In the genomic region with DNA sequence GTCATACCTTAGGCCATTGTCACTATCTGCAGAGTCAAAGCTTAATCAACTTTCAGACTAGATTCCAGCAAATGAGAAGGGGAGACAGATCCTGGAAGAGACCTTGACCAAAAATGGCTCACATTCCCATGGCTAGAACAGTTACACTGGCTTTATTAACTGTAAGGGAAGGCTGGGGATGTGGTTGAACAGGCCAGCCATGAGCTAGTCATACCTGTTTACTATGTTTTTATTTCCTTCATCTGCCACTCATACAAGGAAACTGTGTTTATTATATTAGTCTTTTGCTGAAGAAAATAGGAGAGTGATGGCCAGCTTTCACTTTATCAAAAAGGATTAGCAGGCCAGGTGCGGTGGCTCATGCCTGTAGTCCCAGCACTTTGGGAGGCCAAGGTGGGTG, we compare ENCODE assay signal across 23 cellular contexts.
DNase-seq lines count a peak whose midpoint lies in the region; FAIRE-seq and TF ChIP-seq lines count a peak whose summit lies in the region.
"Had no signal": no experiment of that assay in that cellular context is flagged by ENCODE, and none has a peak within 500 bp of the region (broad histone marks: within the 10 kb centered on the region; RNA-seq: fewer than 3 reads in every experiment).

No MANE protein-coding gene starts in this region.

- H3K9ac ChIP-seq in OCI-LY3 (ENCODE audit: low read length) (no peak overlapping the region), mesenchymal stem cell (ENCODE audit: low read length) (no peak overlapping the region)

- H4K8ac ChIP-seq in mesenchymal stem cell (ENCODE audit: low read length) = no peak overlapping the region

- no peak for FAIRE-seq in D721Med (lab: Jason Lieb, UNC)
- FAIRE-seq: A204.1, GM12892, GM18507, H54, HTR-8/SVneo had no signal

- H4K20me1 ChIP-seq in OCI-LY3 (ENCODE audit: insufficient read depth, low read length) = no peaks in the 10 kb centered on the region

- H3K36me3 ChIP-seq in OCI-LY3 (replicated peaks; ENCODE audit: low read depth, low read length) (no peaks in the 10 kb centered on the region), mesenchymal stem cell (ENCODE audit: control insufficient read depth in 1 of 2, insufficient read depth in 2 of 2, low read depth in 1 of 2, low read length in 2 of 2) (no peaks in the 10 kb centered on the region)

- WGBS in mesenchymal stem cell = 100% methylated on average over 1 of the region's 1 CpG

- H2BK12ac ChIP-seq in mesenchymal stem cell (ENCODE audit: low read length in 2 of 2) = no peak overlapping the region

- TF ChIP-seq CTCF in OCI-LY3 (IDR thresholded peaks at IDR 0.05; ENCODE audit: low read depth, low read length) (no peak), epithelial cell of esophagus (IDR thresholded peaks at IDR 0.05; ENCODE audit: insufficient read depth, low read depth, low read length, missing control alignments) (no peak), D721Med (IDR thresholded peaks at IDR 0.05; ENCODE audit: insufficient read depth, missing control alignments) (no peak)

- H3K4me2 ChIP-seq in OCI-LY3 (ENCODE audit: low read length) = no peak overlapping the region
- H3K4me2 ChIP-seq in mesenchymal stem cell (ENCODE audit: low read length, poor library complexity, severe bottlenecking) = no peak overlapping the region
- H3K4me2 ChIP-seq: GM23338 had no signal

- DNase-seq in HPDE6-E6E7 (ENCODE audit: extremely low spot score) (peak; percentile 29), epithelial cell of esophagus (ENCODE audit: low read depth) (peak; percentile 57), mesenchymal stem cell (no peak), midbrain (lab: John Stamatoyannopoulos, UW) (no peak), NCI-H69 (lab: John Stamatoyannopoulos, UW) (no peak), D721Med (ENCODE audit: insufficient read length, low spot score) (no peak)
- DNase-seq: ACHN; AML-193; Caco-2; CD4-positive, alpha-beta T cell; DMS153; DMS79; GDM1; HCEC 1CT had no signal

- no peak overlapping the region for H3K14ac ChIP-seq in mesenchymal stem cell (ENCODE audit: low read length in 2 of 2)

- no peak overlapping the region for H3K18ac ChIP-seq in mesenchymal stem cell (ENCODE audit: low read depth in 1 of 2, low read length in 2 of 2)

- H2AK5ac ChIP-seq in mesenchymal stem cell (ENCODE audit: low read length, severe bottlenecking) = no peak overlapping the region

- no peak overlapping the region for H3K23ac ChIP-seq in mesenchymal stem cell (ENCODE audit: low read length in 2 of 2)

- H2BK5ac ChIP-seq in mesenchymal stem cell (ENCODE audit: low read depth, low read length, poor library complexity, severe bottlenecking) = no peak overlapping the region

- H3K9me3 ChIP-seq in OCI-LY3 (ENCODE audit: insufficient read depth, low read length) = peaks cover 21% of the 10 kb centered on the region
- H3K9me3 ChIP-seq in mesenchymal stem cell (ENCODE audit: control insufficient read depth, low read length) = peaks cover 4% of the 10 kb centered on the region

- H3K27ac ChIP-seq in OCI-LY3 (ENCODE audit: low read length) (no peak overlapping the region), mesenchymal stem cell (ENCODE audit: low read length, poor library complexity, severe bottlenecking) (no peak overlapping the region)
- H3K27ac ChIP-seq: C4-2B, HL-60 had no signal

- no peaks in the 10 kb centered on the region for H3K27me3 ChIP-seq in OCI-LY3 (ENCODE audit: low read depth, low read length)
- no peaks in the 10 kb centered on the region for H3K27me3 ChIP-seq in mesenchymal stem cell (ENCODE audit: control insufficient read depth in 1 of 2, insufficient read depth in 1 of 2, low read length in 2 of 2)

- H3K79me2 ChIP-seq in OCI-LY3 (ENCODE audit: low read length) = no peaks in the 10 kb centered on the region

- no peak overlapping the region for H2BK120ac ChIP-seq in mesenchymal stem cell (ENCODE audit: low read depth, low read length)

- no peaks in the 10 kb centered on the region for H3K79me1 ChIP-seq in mesenchymal stem cell (replicated peaks; ENCODE audit: low read length, poor library complexity, severe bottlenecking)

- H3K4me1 ChIP-seq in OCI-LY3 (ENCODE audit: low read length) (peaks cover 9% of the 10 kb centered on the region), mesenchymal stem cell (ENCODE audit: control insufficient read depth, insufficient read depth, low read depth, low read length) (peaks cover 2% of the 10 kb centered on the region)

- H4K91ac ChIP-seq in mesenchymal stem cell (ENCODE audit: low read length) = no peak overlapping the region

- H2BK15ac ChIP-seq in mesenchymal stem cell (ENCODE audit: low read depth, poor library complexity, severe bottlenecking) = peak overlapping the region; percentile 23

- H3K4ac ChIP-seq in mesenchymal stem cell (ENCODE audit: low read depth in 1 of 2, low read length in 2 of 2) = no peak overlapping the region

- H3K4me3 ChIP-seq in OCI-LY3 (ENCODE audit: low read length) (no peak overlapping the region), epithelial cell of esophagus (ENCODE audit: low read length) (no peak overlapping the region), mesenchymal stem cell (ENCODE audit: insufficient read depth in 1 of 2, low read depth in 1 of 2, low read length in 2 of 2) (no peak overlapping the region)
- H3K4me3 ChIP-seq: GM23338 had no signal

- H2AFZ ChIP-seq in OCI-LY3 (ENCODE audit: low read depth, low read length) (peak overlapping the region; percentile 82), mesenchymal stem cell (ENCODE audit: low read depth, low read length) (no peak overlapping the region)

Comparison
In these comparisons a context has a peak if more than half of its experiments do, and no peak if none do; other contexts are left out.
1. DNase-seq: peak in HPDE6-E6E7 (single experiment) and epithelial cell of esophagus (single experiment); none in mesenchymal stem cell (single experiment), midbrain (single experiment), NCI-H69 (single experiment) and D721Med (single experiment).